In genomic region chr6:143060806-143061596, GRCh38 we compare ENCODE assay signal across 8 cellular contexts. TPM values are rescaled to one million over a fixed set of nuclear protein-coding genes. Genes with fewer than 3 reads are reported as not detected.
DNase-seq lines count a peak whose midpoint lies in the region; ATAC-seq and TF ChIP-seq lines count a peak whose summit lies in the region.

A gene with protein sequence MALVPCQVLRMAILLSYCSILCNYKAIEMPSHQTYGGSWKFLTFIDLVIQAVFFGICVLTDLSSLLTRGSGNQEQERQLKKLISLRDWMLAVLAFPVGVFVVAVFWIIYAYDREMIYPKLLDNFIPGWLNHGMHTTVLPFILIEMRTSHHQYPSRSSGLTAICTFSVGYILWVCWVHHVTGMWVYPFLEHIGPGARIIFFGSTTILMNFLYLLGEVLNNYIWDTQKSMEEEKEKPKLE (plus strand): TSS chr6:143060889. CDS start chr6:143060926, 37 bp downstream.

- H3K9me3 ChIP-seq in Peyer's patch (no peaks in the 10 kb centered on the region), prostate gland (no peaks in the 10 kb centered on the region)

- H3K4me3 ChIP-seq in Peyer's patch (peak within 1 kb of the TSS; percentile 79 to 97 (median 84)), prostate gland (peak within 1 kb of the TSS; percentile 87 to 89)

- H3K4me1 ChIP-seq in Peyer's patch (peaks cover 0 to 28% (median 4%) of the 10 kb centered on the region in 4 donors), prostate gland (replicated peaks) (no peaks in the 10 kb centered on the region)

- no peak for TF ChIP-seq POLR2A in Peyer's patch (IDR thresholded peaks at IDR 0.05)
- no peak for TF ChIP-seq POLR2A in prostate gland (IDR thresholded peaks at IDR 0.05)

- intact Hi-C loops in Right ventricle myocardium superior (cut with DNase I) = no loop called here
- intact Hi-C loops in prostate gland (cut with DNase I) = loop anchor here (5.0 kb wide), 1 partner anchor 114 kb away; the partner anchor contains the start of gene HIVEP2

- H3K36me3 ChIP-seq in Peyer's patch (no peaks in the 10 kb centered on the region), prostate gland (no peaks in the 10 kb centered on the region)

- TF ChIP-seq CTCF in Peyer's patch (IDR thresholded peaks at IDR 0.05) = no peak
- TF ChIP-seq CTCF in prostate gland (IDR thresholded peaks at IDR 0.05) = no peak

- DNase-seq in AG08396 (ENCODE audit: low spot score) (peak; percentile 93), Peyer's patch (peak; percentile 59 to 88 (median 80)), Right ventricle myocardium superior (no peak), prostate gland (ENCODE audit: low spot score) (no peak), ureter (ENCODE audit: low spot score) (peak; percentile 77)
- DNase-seq in activated naive CD4-positive, alpha-beta T cell treated with anti-CD3 and anti-CD28 coated beads, Interleukin-2, amount 50 U/mL, for 16 hours = peak; percentile 68

- H3K27ac ChIP-seq in Peyer's patch = peak within 1 kb of the TSS; percentile 86 to 99 (median 95)
- H3K27ac ChIP-seq in prostate gland = peak within 1 kb of the TSS; percentile 93 to 94

- WGBS in prostate gland = 12% methylated on average over 23 of the region's 50 CpGs

- ATAC-seq in GM19025 (IDR thresholded peaks at IDR 0.05; ENCODE audit: low read depth, unreplicated experiment) (peak; percentile 63), HG03175 (IDR thresholded peaks at IDR 0.05; ENCODE audit: unreplicated experiment) (peak; percentile 73), Right ventricle myocardium superior (ENCODE audit: poor library complexity) (peak; percentile 81)

- H3K27me3 ChIP-seq in Peyer's patch (no peaks in the 10 kb centered on the region), prostate gland (replicated peaks; ENCODE audit: insufficient read depth) (no peaks in the 10 kb centered on the region)

RNA-seq across cellular contexts. Expression of the gene that starts here (rescaled TPM):
- 100 to 1,000 TPM in 1 of 4 donors, 10 to 100 TPM in 2, 1 to 10 TPM in 1; 9.1 to 133 (median 84.9) TPM for total RNA-seq in Peyer's patch
- 71.7 TPM for total RNA-seq in Right ventricle myocardium superior
- total RNA-seq in prostate gland = 10 to 100 TPM; 41.3 to 67.0 TPM
- 81.5 TPM for total RNA-seq in ureter

Comparison
In these comparisons a context has a peak if more than half of its experiments do, and no peak if none do; other contexts are left out.
1. DNase-seq: peak in AG08396 (single experiment), Peyer's patch (3 of 3), activated naive CD4-positive, alpha-beta T cell treated with anti-CD3 and anti-CD28 coated beads, Interleukin-2, amount 50 U/mL, for 16 hours (single experiment) and ureter (single experiment); none in Right ventricle myocardium superior (single experiment) and prostate gland (single experiment).
2. Peak in every context shown above with its lines, with median percentiles within 50 percentile points of each other: ATAC-seq.